ENCODE assay signal across 21 cellular contexts in the genomic region with DNA sequence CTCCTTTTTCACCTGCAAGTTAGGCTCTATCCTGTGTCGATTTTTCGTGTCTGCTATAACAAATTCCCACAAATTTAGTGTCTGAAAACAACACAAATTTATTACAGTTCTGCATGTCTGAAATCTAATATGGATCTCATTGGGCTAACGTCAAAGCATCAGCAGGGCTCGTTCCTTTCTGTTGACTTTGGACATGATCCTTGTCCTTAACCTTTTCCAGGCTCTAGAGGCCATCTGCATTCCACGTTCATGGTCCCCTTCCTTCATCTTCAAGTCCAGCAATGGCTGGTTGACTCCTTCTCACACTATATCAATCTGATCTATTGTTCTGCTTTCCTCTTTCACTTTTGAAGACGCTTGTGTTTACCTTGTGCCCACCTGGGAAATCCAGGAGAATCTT.
DNase-seq lines count a peak whose midpoint lies in the region; ATAC-seq and TF ChIP-seq lines count a peak whose summit lies in the region.
"Had no signal": no experiment of that assay in that cellular context is flagged by ENCODE, and none has a peak within 500 bp of the region (broad histone marks: within the 10 kb centered on the region; RNA-seq: fewer than 3 reads in every experiment).

No MANE protein-coding gene starts in this region.

- no peaks in the 10 kb centered on the region for H3K9me3 ChIP-seq in HEK293 (ENCODE audit: control insufficient read depth, insufficient read depth, low read depth, low read length)
- H3K9me3 ChIP-seq in sigmoid colon, result no peaks in the 10 kb centered on the region
- H3K9me3 ChIP-seq: BE2C, BLaER1, Caco-2 had no signal

- no peaks in the 10 kb centered on the region for H3K27me3 ChIP-seq in sigmoid colon
- H3K27me3 ChIP-seq: BE2C, BLaER1 had no signal

- no peak for TF ChIP-seq CTCF in HEK293 (tag by site-specific recombination; IDR thresholded peaks at IDR 0.05)
- TF ChIP-seq CTCF in VCaP (conservative IDR thresholded peaks at IDR 0.05), result no peak
- no peak for TF ChIP-seq CTCF in sigmoid colon (IDR thresholded peaks at IDR 0.05)

- H3K27ac ChIP-seq in HEK293 (ENCODE audit: extremely low read depth, low read depth, low read length), result no peak overlapping the region
- peak overlapping the region; percentile 53 for H3K27ac ChIP-seq in VCaP
- H3K27ac ChIP-seq in sigmoid colon, result no peak overlapping the region
- H3K27ac ChIP-seq: BLaER1 had no signal

- CTCF ChIA-PET in HEK293 (lab: Yijun Ruan, JAX), result no interaction called here

- no peak for TF ChIP-seq POLR2A in sigmoid colon (IDR thresholded peaks at IDR 0.05)

- H3K4me3 ChIP-seq in HEK293 (ENCODE audit: low read depth, low read length) (no peak overlapping the region), sigmoid colon (no peak overlapping the region)
- H3K4me3 ChIP-seq: BLaER1, GM12878 had no signal

- POLR2A ChIA-PET in HEK293 (lab: Yijun Ruan, JAX), result no interaction called here

- no peak for TF ChIP-seq EP300 in sigmoid colon (IDR thresholded peaks at IDR 0.05)

- H3K4me1 ChIP-seq in HEK293 (ENCODE audit: control insufficient read depth, insufficient read depth, low read length) (no peaks in the 10 kb centered on the region), sigmoid colon (peaks cover 0 to 8% (median 3%) of the 10 kb centered on the region in 4 donors)
- H3K4me1 ChIP-seq: BE2C, Caco-2 had no signal

- WGBS in sigmoid colon, 2 donors, result 83 to 84% methylated on average over 6 of the region's 6 CpGs

- no peak for ATAC-seq in HG02885 (IDR thresholded peaks at IDR 0.05; ENCODE audit: poor library complexity, unreplicated experiment)
- ATAC-seq: CD8-positive, alpha-beta T cell; GM12878 had no signal

- intact Hi-C loops in sigmoid colon (cut with DNase I), result no loop called here

- DNase-seq in NCI-H748 (lab: John Stamatoyannopoulos, UW; ENCODE audit: unreplicated experiment) (no peak), sigmoid colon (no peak)
- DNase-seq: 8988T; ACHN; BE2C; C1 segment of cervical spinal cord; Caco-2; Calu3; CD4-positive, alpha-beta T cell; CD8-positive, alpha-beta T cell; DMS153; DMS53; DMS79; DND-41; EL; GDM1 had no signal

- H3K36me3 ChIP-seq in HEK293 (ENCODE audit: control insufficient read depth in 2 of 2, insufficient read depth in 1 of 2, low read length in 2 of 2) (no peaks in the 10 kb centered on the region), sigmoid colon (no peaks in the 10 kb centered on the region)
- H3K36me3 ChIP-seq: BE2C, BLaER1 had no signal

TF ChIP-seq in HEK293, 187 proteins besides CTCF, POLR2A, EP300 and RAD21:
- TF ChIP-seq ZBTB17 (tag by site-specific recombination; IDR thresholded peaks at IDR 0.05), result 0 out of 2 replicates have a peak, but pooled peaks have one; percentile 14
- no peak for TF ChIP-seq SETDB1 (IDR thresholded peaks at IDR 0.05; ENCODE audit: insufficient read length, low read length)
